In genomic region chr10:129967579-129968019, GRCh38 we compare ENCODE assay signal across 1 cellular context.
A peak's percentile ranks its signal among the peaks of the same experiment; 100 is the strongest.
TF ChIP-seq lines count a peak whose summit lies in the region.

No MANE protein-coding gene starts in this region.

TF ChIP-seq in endothelial cell of umbilical vein, 7 proteins besides CTCF, POLR2A, EP300 and RAD21:
- TF ChIP-seq FOS (IDR thresholded peaks at IDR 0.05; ENCODE audit: borderline replicate concordance, insufficient read depth, low read length) (no peak), GATA2 (IDR thresholded peaks at IDR 0.05; ENCODE audit: insufficient read depth, insufficient read length, low read depth, low read length) (no peak), EZH2 (IDR thresholded peaks at IDR 0.05; ENCODE audit: borderline replicate concordance, low read depth, low read length, severe bottlenecking) (peak; percentile 73)
